In genomic region chr14:92644601-92645515, GRCh38 we compare ENCODE assay signal across 13 cellular contexts.
A peak's percentile ranks its signal among the peaks of the same experiment; 100 is the strongest.
DNase-seq lines count a peak whose midpoint lies in the region; ATAC-seq and TF ChIP-seq lines count a peak whose summit lies in the region.
"Had no signal": no experiment of that assay in that cellular context is flagged by ENCODE, and none has a peak within 500 bp of the region (broad histone marks: within the 10 kb centered on the region; RNA-seq: fewer than 3 reads in every experiment).

No MANE protein-coding gene starts in this region.

- RAD21 ChIA-PET in HCT116 (lab: Charles Lee; ENCODE audit: low non-redundant PET in 1 of 2, low total read pairs in 2 of 2, uncharacterized antibody in 2 of 2, unreplicated experiment in 2 of 2) = no interaction called here

- H3K36me3 Mint-ChIP-seq in CD14-positive monocyte = peaks cover 62 to 73% of the 10 kb centered on the region in 2 donors
- peaks cover 31% of the 10 kb centered on the region for H3K36me3 Mint-ChIP-seq in endothelial cell (ENCODE audit: low read depth, unreplicated experiment)

- no TSS peak for BruUV-seq in HCT116 (replicated peaks; lab: Mats Ljungman, UMichigan)

- peak overlapping the region; percentile 29 for H4K8ac ChIP-seq in trophoblast cell (ENCODE audit: low read depth, low read length)

- H3K27ac ChIP-seq in HCT116 (ENCODE audit: low read depth, low read length) (peak overlapping the region; percentile 66), trophoblast cell (ENCODE audit: low read depth, low read length) (peak overlapping the region; percentile 41)

- peaks cover 18% of the 10 kb centered on the region for H3K79me1 ChIP-seq in trophoblast cell (ENCODE audit: low read length)

- H3K4me3 Mint-ChIP-seq in CD14-positive monocyte (no peak overlapping the region), endothelial cell (ENCODE audit: unreplicated experiment) (peak overlapping the region; percentile 64)

- peak overlapping the region; percentile 10 for H3K18ac ChIP-seq in trophoblast cell (ENCODE audit: low read length)

- peak overlapping the region; percentile 36 for H4K91ac ChIP-seq in trophoblast cell (ENCODE audit: low read depth, low read length)

- no peak overlapping the region for H3K23ac ChIP-seq in trophoblast cell (ENCODE audit: low read length)

- peak overlapping the region; percentile 66 for H3K4me2 ChIP-seq in HCT116 (ENCODE audit: low read length)
- H3K4me2 ChIP-seq in trophoblast cell (ENCODE audit: low read length) = no peak overlapping the region

- H2BK12ac ChIP-seq in trophoblast cell (ENCODE audit: low read length) = peak overlapping the region; percentile 60

- no peak overlapping the region for H4K12ac ChIP-seq in trophoblast cell (ENCODE audit: low read depth, low read length)

- peak overlapping the region; percentile 34 for H3K14ac ChIP-seq in trophoblast cell (ENCODE audit: low read length)

- H3K27ac Mint-ChIP-seq in CD14-positive monocyte (peak overlapping the region; percentile 94 to 100 (median 100)), endothelial cell (ENCODE audit: unreplicated experiment) (no peak overlapping the region)
- H3K27ac Mint-ChIP-seq: progenitor cell of endocrine pancreas had no signal

- TF ChIP-seq CTCF in CD14-positive monocyte (IDR thresholded peaks at IDR 0.05) (no peak), HCT116 (IDR thresholded peaks at IDR 0.05 in 2 of 3, conservative IDR thresholded peaks at IDR 0.05 in 1 of 3; ENCODE audit: borderline replicate concordance in 1 of 3, insufficient read depth in 1 of 3, low read depth in 2 of 3, low read length in 2 of 3) (no peak), endothelial cell (IDR thresholded peaks at IDR 0.05; ENCODE audit: unreplicated experiment) (no peak), omental fat pad (IDR thresholded peaks at IDR 0.05) (no peak)

- H3K27me3 ChIP-seq in HCT116 (ENCODE audit: insufficient read depth, low read length) = no peaks in the 10 kb centered on the region
- H3K27me3 ChIP-seq in trophoblast cell (ENCODE audit: insufficient read depth, low read length) = no peaks in the 10 kb centered on the region
- H3K27me3 ChIP-seq in MG63 = no peaks in the 10 kb centered on the region
- H3K27me3 ChIP-seq: tibial nerve had no signal

- no peaks in the 10 kb centered on the region for H4K20me1 ChIP-seq in HCT116 (ENCODE audit: insufficient read depth)

- peaks cover 0 to 7% (median 0%) of the 10 kb centered on the region in 7 donors for H3K9me3 Mint-ChIP-seq in CD14-positive monocyte
- no peaks in the 10 kb centered on the region for H3K9me3 Mint-ChIP-seq in endothelial cell (ENCODE audit: unreplicated experiment)

- H3K4me1 Mint-ChIP-seq in CD14-positive monocyte (peaks cover 60% of the 10 kb centered on the region), endothelial cell (ENCODE audit: unreplicated experiment) (no peaks in the 10 kb centered on the region)

- H2AFZ ChIP-seq in HCT116 (ENCODE audit: low read depth, low read length, poor library complexity, severe bottlenecking) (no peak overlapping the region), trophoblast cell (ENCODE audit: insufficient read depth, low read length, poor library complexity) (no peak overlapping the region)

- no peaks in the 10 kb centered on the region for H3K9me2 ChIP-seq in HCT116 (ENCODE audit: insufficient read depth)

- ATAC-seq in HCT116 (no peak), omental fat pad (ENCODE audit: low FRiP score) (no peak)
- ATAC-seq: activated CD4-positive, CD25-positive, alpha-beta regulatory T cell treated with anti-CD3 and anti-CD28 coated beads, Interleukin-2, amount 50 U/mL, for 24 hours had no signal

- WGBS in trophoblast cell (ENCODE audit: extremely low coverage, insufficient coverage, insufficient read length) = no CpG with 5 or more reads among the region's 13 CpGs

- peak overlapping the region; percentile 16 for H2AK5ac ChIP-seq in trophoblast cell (ENCODE audit: low read length)

- intact Hi-C loops in CD14-positive monocyte (cut with micrococcal nuclease) (loop anchor here (5.0 kb wide), 1 partner anchor 33 kb away; no protein-coding TSS in a partner anchor), HCT116 (cut with micrococcal nuclease) (no loop called here)

- H3K79me2 ChIP-seq in HCT116 (ENCODE audit: insufficient read depth, low read length) (no peaks in the 10 kb centered on the region), trophoblast cell (ENCODE audit: control insufficient read depth, insufficient read depth, low read length, poor library complexity) (no peaks in the 10 kb centered on the region)

- H3K9ac ChIP-seq in HCT116 (ENCODE audit: low read length) (0 out of 2 replicates have a peak overlapping the region, but pooled peaks have one; percentile 0), trophoblast cell (ENCODE audit: low read length) (no peak overlapping the region)

- POLR2A ChIA-PET in HCT116 (lab: Charles Lee) = no interaction called here

- H3K9me3 ChIP-seq in HCT116 (ENCODE audit: control insufficient read depth in 1 of 2, insufficient read depth in 1 of 2, low read depth in 1 of 2, low read length in 2 of 2) = peaks cover 0 to 7% of the 10 kb centered on the region in 2 experiments; a peak in 1 of 4 replicates
- H3K9me3 ChIP-seq in trophoblast cell (ENCODE audit: insufficient read depth, low read depth, low read length) = peaks cover 7% of the 10 kb centered on the region
- peaks cover 5% of the 10 kb centered on the region for H3K9me3 ChIP-seq in MG63

- DNase-seq in CD14-positive monocyte (ENCODE audit: low spot score) (no peak), HCT116 (ENCODE audit: low read depth, low spot score) (no peak), endothelial cell (ENCODE audit: low spot score) (no peak), trophoblast cell (no peak), SHP77 treated with DMSO at 0.1 percent for 48 hours (lab: John Stamatoyannopoulos, UW) (no peak), omental fat pad (ENCODE audit: low spot score) (no peak), MG63 (no peak)
- DNase-seq: anterior cingulate cortex, C1 segment of cervical spinal cord, dermis blood vessel endothelial cell had no signal

- no peak overlapping the region for H3K4ac ChIP-seq in trophoblast cell (ENCODE audit: low read depth, low read length)

- CTCF ChIA-PET in HCT116 (lab: Charles Lee) = no interaction called here

- peak overlapping the region; percentile 21 for H2BK5ac ChIP-seq in trophoblast cell (ENCODE audit: low read depth, low read length, poor library complexity)

- TF ChIP-seq RAD21 in HCT116 (IDR thresholded peaks at IDR 0.05; ENCODE audit: low read depth) = no peak

- peak overlapping the region in 1 of 2 experiments; percentile 23; a peak in 2 of 4 replicates for H3K4me3 ChIP-seq in HCT116 (replicated peaks in 1 of 2; ENCODE audit: low read depth in 1 of 2, low read length in 2 of 2)
- H3K4me3 ChIP-seq in trophoblast cell (ENCODE audit: low read depth, low read length) = no peak overlapping the region
- no peak overlapping the region for H3K4me3 ChIP-seq in MG63
- H3K4me3 ChIP-seq: tibial nerve had no signal

- TF ChIP-seq POLR2A in HCT116 (IDR thresholded peaks at IDR 0.05; ENCODE audit: borderline replicate concordance, extremely low read depth, insufficient read depth, insufficient read length) = no peak

- H3K36me3 ChIP-seq in HCT116 (ENCODE audit: control insufficient read depth in 1 of 2, insufficient read depth in 2 of 2, low read length in 2 of 2) (no peaks in the 10 kb centered on the region), trophoblast cell (ENCODE audit: control insufficient read depth in 1 of 2, insufficient read depth in 2 of 2, low read length in 2 of 2) (peaks cover 2 to 7% of the 10 kb centered on the region in 2 experiments), MG63 (peaks cover 6% of the 10 kb centered on the region)

- peaks cover 10 to 22% of the 10 kb centered on the region in 2 experiments for H3K4me1 ChIP-seq in HCT116 (ENCODE audit: control insufficient read depth in 1 of 2, insufficient read depth in 2 of 2, low read length in 2 of 2)
- H3K4me1 ChIP-seq in trophoblast cell (ENCODE audit: control insufficient read depth in 1 of 2, insufficient read depth in 2 of 2, low read length in 2 of 2) = peaks cover 13 to 20% of the 10 kb centered on the region in 2 experiments

- H2BK120ac ChIP-seq in trophoblast cell (ENCODE audit: insufficient read depth, low read length, poor library complexity) = peak overlapping the region; percentile 16

- H3K27me3 Mint-ChIP-seq in CD14-positive monocyte (ENCODE audit: low read depth in 3 of 3) (peaks cover 0 to 3% (median 0%) of the 10 kb centered on the region in 3 donors), endothelial cell (ENCODE audit: unreplicated experiment) (peaks cover 3% of the 10 kb centered on the region)
- H3K27me3 Mint-ChIP-seq: progenitor cell of endocrine pancreas had no signal

TF ChIP-seq in HCT116, 20 proteins besides CTCF, POLR2A, EP300 and RAD21 (continues in another document):
- TF ChIP-seq, protein P1, sequence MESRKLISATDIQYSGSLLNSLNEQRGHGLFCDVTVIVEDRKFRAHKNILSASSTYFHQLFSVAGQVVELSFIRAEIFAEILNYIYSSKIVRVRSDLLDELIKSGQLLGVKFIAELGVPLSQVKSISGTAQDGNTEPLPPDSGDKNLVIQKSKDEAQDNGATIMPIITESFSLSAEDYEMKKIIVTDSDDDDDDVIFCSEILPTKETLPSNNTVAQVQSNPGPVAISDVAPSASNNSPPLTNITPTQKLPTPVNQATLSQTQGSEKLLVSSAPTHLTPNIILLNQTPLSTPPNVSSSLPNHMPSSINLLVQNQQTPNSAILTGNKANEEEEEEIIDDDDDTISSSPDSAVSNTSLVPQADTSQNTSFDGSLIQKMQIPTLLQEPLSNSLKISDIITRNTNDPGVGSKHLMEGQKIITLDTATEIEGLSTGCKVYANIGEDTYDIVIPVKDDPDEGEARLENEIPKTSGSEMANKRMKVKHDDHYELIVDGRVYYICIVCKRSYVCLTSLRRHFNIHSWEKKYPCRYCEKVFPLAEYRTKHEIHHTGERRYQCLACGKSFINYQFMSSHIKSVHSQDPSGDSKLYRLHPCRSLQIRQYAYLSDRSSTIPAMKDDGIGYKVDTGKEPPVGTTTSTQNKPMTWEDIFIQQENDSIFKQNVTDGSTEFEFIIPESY (IDR thresholded peaks at IDR 0.05; ENCODE audit: extremely low read depth, insufficient replicate concordance, low read length) = no peak
- TF ChIP-seq EZH2 (IDR thresholded peaks at IDR 0.05) (no peak), EZH2phosphoT487 (IDR thresholded peaks at IDR 0.05; ENCODE audit: borderline replicate concordance) (no peak), CEBPB (IDR thresholded peaks at IDR 0.05; ENCODE audit: low read depth) (no peak), FOSL1 (IDR thresholded peaks at IDR 0.05; ENCODE audit: low read depth) (no peak), ELF1 (IDR thresholded peaks at IDR 0.05; ENCODE audit: borderline replicate concordance, low read depth) (no peak), SP1 (IDR thresholded peaks at IDR 0.05; ENCODE audit: low read depth) (no peak), ZFX (IDR thresholded peaks at IDR 0.05) (no peak), EGR1 (IDR thresholded peaks at IDR 0.05; ENCODE audit: low read depth) (no peak), POLR2AphosphoS5 (IDR thresholded peaks at IDR 0.05; ENCODE audit: low read depth, low read length) (no peak), MAX (IDR thresholded peaks at IDR 0.05) (no peak)
